Comparison of ENCODE assay signal across 8 cellular contexts in the genomic region with DNA sequence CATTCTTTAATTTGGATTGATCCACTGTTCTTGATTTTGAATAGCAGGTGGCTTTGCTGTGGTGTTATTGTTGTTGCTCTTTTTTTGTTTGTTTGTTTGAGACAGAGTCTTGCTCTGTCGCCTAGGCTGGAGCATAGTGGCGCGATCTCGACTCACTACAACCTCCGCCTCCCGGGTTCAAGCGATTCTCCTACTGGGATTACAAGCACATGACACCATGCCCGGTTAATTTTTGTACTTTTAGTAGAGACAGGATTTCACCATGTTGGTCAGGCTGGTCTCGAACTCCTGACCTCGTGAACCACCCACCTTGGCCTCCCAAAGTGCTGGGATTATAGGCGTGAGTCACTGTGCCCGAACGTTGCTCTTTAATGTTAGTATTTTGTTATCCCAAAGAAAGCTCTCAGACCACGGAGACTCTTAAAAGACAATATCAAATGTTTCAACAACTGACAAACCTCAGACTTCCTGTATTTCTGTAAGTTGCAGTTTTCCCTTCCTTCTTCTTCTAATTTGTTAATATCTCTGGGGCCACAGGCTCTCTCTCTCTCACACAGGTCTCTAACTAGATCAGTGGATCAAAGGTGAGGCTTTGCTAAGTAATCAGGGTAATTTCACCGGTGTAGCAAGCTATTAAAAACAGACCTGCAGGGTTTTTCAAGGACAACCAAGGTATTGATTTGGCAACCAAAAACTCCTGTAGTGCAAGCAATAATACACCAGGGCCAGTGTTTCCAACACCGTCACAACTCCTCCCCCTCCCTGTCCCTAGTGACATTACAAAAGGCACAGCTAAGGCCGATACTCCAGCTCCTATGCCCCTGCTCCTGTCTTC. TPM values are rescaled to one million over a fixed set of nuclear protein-coding genes. Genes with fewer than 3 reads are reported as not detected.
DNase-seq lines count a peak whose midpoint lies in the region; ATAC-seq and TF ChIP-seq lines count a peak whose summit lies in the region.

No MANE protein-coding gene starts in this region.

- H3K4me3 ChIP-seq in PC-9 (peak overlapping the region; percentile 26; the same call in 1 of the 2 replicates), left ventricle myocardium inferior (peak overlapping the region; percentile 22), skeletal muscle tissue (ENCODE audit: low read length in 3 of 3) (peak overlapping the region in 1 of 3 donors; percentile 23)

- H3K4me3 Mint-ChIP-seq in activated naive CD4-positive, alpha-beta T cell treated with anti-CD3 and anti-CD28 coated beads, Interleukin-2, amount 10 ng/mL, durations not matched to agents 7 days and 5 days, result peak overlapping the region; percentile 65

- POLR2A ChIA-PET in PC-9 (lab: Charles Lee; ENCODE audit: unreplicated experiment), result interaction anchor here (0.5 to 1.1 kb wide), 18 partner anchors 16 to 1451 kb away, joined by 3 to 25 read pairs (median 6); a partner anchor contains a TSS

- peaks cover 59% of the 10 kb centered on the region for H3K4me1 Mint-ChIP-seq in activated naive CD4-positive, alpha-beta T cell treated with anti-CD3 and anti-CD28 coated beads, Interleukin-2, amount 10 ng/mL, durations not matched to agents 7 days and 5 days

- DNase-seq in activated T-cell treated with anti-CD3 and anti-CD28 coated beads for 48 hours (ENCODE audit: low read depth) (peak; percentile 21), activated T-cell treated with anti-CD3 and anti-CD28 coated beads for 4 hours (no peak), PC-9 (peak; percentile 69 to 99), left ventricle myocardium inferior (no peak)
- DNase-seq in activated naive CD4-positive, alpha-beta T cell treated with anti-CD3 and anti-CD28 coated beads, Interleukin-2, amount 10 ng/mL, durations not matched to agents 7 days and 5 days, result peak; percentile 70

- H2AFZ ChIP-seq in PC-9, result peak overlapping the region; percentile 52

- peaks cover 39% of the 10 kb centered on the region for H3K4me1 ChIP-seq in PC-9 (replicated peaks; ENCODE audit: insufficient read depth)
- peaks cover 12% of the 10 kb centered on the region for H3K4me1 ChIP-seq in left ventricle myocardium inferior
- H3K4me1 ChIP-seq in skeletal muscle tissue (ENCODE audit: control insufficient read depth in 3 of 3, insufficient read depth in 3 of 3, low read length in 3 of 3), result peaks cover 0 to 5% (median 2%) of the 10 kb centered on the region in 3 donors

- CTCF ChIA-PET in PC-9 (lab: Charles Lee), result interaction anchor here (0.5 to 1.2 kb wide), 7 partner anchors 16 to 274 kb away, joined by 3 to 11 read pairs (median 5); no protein-coding TSS in a partner anchor
- CTCF ChIA-PET in activated naive CD4-positive, alpha-beta T cell treated with anti-CD3 and anti-CD28 coated beads, Interleukin-2, amount 10 ng/mL, durations not matched to agents 7 days and 5 days (lab: Charles Lee), result interaction anchor here (0.8 to 2.2 kb wide), 14 partner anchors 9 to 273 kb away, joined by 3 to 9 read pairs (median 4); no protein-coding TSS in a partner anchor

- H3K36me3 ChIP-seq in PC-9 (ENCODE audit: low read depth) (no peaks in the 10 kb centered on the region), left ventricle myocardium inferior (no peaks in the 10 kb centered on the region), skeletal muscle tissue (ENCODE audit: control insufficient read depth in 3 of 3, insufficient read depth in 3 of 3, low read length in 3 of 3) (no peaks in the 10 kb centered on the region)

- H3K27me3 ChIP-seq in PC-9 (ENCODE audit: insufficient read depth, low read depth) (no peaks in the 10 kb centered on the region), left ventricle myocardium inferior (ENCODE audit: low read depth) (no peaks in the 10 kb centered on the region), skeletal muscle tissue (ENCODE audit: control insufficient read depth in 3 of 3, insufficient read depth in 3 of 3, low read length in 3 of 3) (no peaks in the 10 kb centered on the region)

- peak overlapping the region; percentile 72 for H3K4me2 ChIP-seq in PC-9

- peak overlapping the region in 2 of 3 donors; percentile 15 to 65 for H3K9ac ChIP-seq in skeletal muscle tissue (ENCODE audit: low read depth in 1 of 3, low read length in 3 of 3)

- H3K36me3 Mint-ChIP-seq in activated naive CD4-positive, alpha-beta T cell treated with anti-CD3 and anti-CD28 coated beads, Interleukin-2, amount 10 ng/mL, durations not matched to agents 7 days and 5 days, result no peaks in the 10 kb centered on the region

- no peaks in the 10 kb centered on the region for H4K20me1 ChIP-seq in PC-9 (ENCODE audit: insufficient read depth)

- peaks cover 40% of the 10 kb centered on the region for H3F3A ChIP-seq in PC-9 (ENCODE audit: insufficient read depth, low read depth)

- H3K27ac ChIP-seq in PC-9, result peak overlapping the region; percentile 94
- H3K27ac ChIP-seq in left ventricle myocardium inferior (replicated peaks), result peak overlapping the region; percentile 59
- H3K27ac ChIP-seq in skeletal muscle tissue (ENCODE audit: low read depth, low read length), result peak overlapping the region; percentile 20

- H3K9me3 Mint-ChIP-seq in activated naive CD4-positive, alpha-beta T cell treated with anti-CD3 and anti-CD28 coated beads, Interleukin-2, amount 10 ng/mL, durations not matched to agents 7 days and 5 days, result no peaks in the 10 kb centered on the region

- no peaks in the 10 kb centered on the region for H3K27me3 Mint-ChIP-seq in activated naive CD4-positive, alpha-beta T cell treated with anti-CD3 and anti-CD28 coated beads, Interleukin-2, amount 10 ng/mL, durations not matched to agents 7 days and 5 days

- no peaks in the 10 kb centered on the region for H3K9me3 ChIP-seq in PC-9 (ENCODE audit: insufficient read depth, low read depth)
- H3K9me3 ChIP-seq in left ventricle myocardium inferior (replicated peaks), result no peaks in the 10 kb centered on the region
- no peaks in the 10 kb centered on the region for H3K9me3 ChIP-seq in skeletal muscle tissue (ENCODE audit: control insufficient read depth in 3 of 3, low read length in 3 of 3)

- TF ChIP-seq CTCF in PC-9 (conservative IDR thresholded peaks at IDR 0.05), result no peak
- no peak for TF ChIP-seq CTCF in left ventricle myocardium inferior (IDR thresholded peaks at IDR 0.05; ENCODE audit: borderline replicate concordance)

- ATAC-seq in HG03095 (IDR thresholded peaks at IDR 0.05; ENCODE audit: unreplicated experiment), result peak; percentile 40
- ATAC-seq in HG02798 (IDR thresholded peaks at IDR 0.05; ENCODE audit: poor library complexity, unreplicated experiment), result no peak

- H3K79me2 ChIP-seq in PC-9 (ENCODE audit: low read depth), result no peaks in the 10 kb centered on the region

- peak overlapping the region; percentile 95 for H3K27ac Mint-ChIP-seq in activated naive CD4-positive, alpha-beta T cell treated with anti-CD3 and anti-CD28 coated beads, Interleukin-2, amount 10 ng/mL, durations not matched to agents 7 days and 5 days

- H3K9me2 ChIP-seq in PC-9 (ENCODE audit: insufficient read depth), result no peaks in the 10 kb centered on the region

- intact Hi-C loops in PC-9 (cut with micrococcal nuclease; ENCODE audit: unreplicated experiment), result loop anchor here (1.0 to 2.0 kb wide), 5 partner anchors 19 to 186 kb away; no protein-coding TSS in a partner anchor
- intact Hi-C loops in left ventricle myocardium inferior (cut with micrococcal nuclease), result no loop called here

- TSS peak; percentile 92 for BruUV-seq in PC-9 (replicated peaks; lab: Mats Ljungman, UMichigan)

RNA-seq across cellular contexts. Expression of a gene that starts 48.8 kb away (rescaled TPM):
- total RNA-seq in PC-9 (2021) (63.8 and 67.3 TPM in 2 replicates), left ventricle myocardium inferior (5.4 TPM), skeletal muscle tissue (8.4 TPM)

Comparison
In these comparisons a context has a peak if more than half of its experiments do, and no peak if none do; other contexts are left out.
1. DNase-seq: peak in activated T-cell treated with anti-CD3 and anti-CD28 coated beads for 48 hours (single experiment), PC-9 (2 of 2) and activated naive CD4-positive, alpha-beta T cell treated with anti-CD3 and anti-CD28 coated beads, Interleukin-2, amount 10 ng/mL, durations not matched to agents 7 days and 5 days (single experiment); none in activated T-cell treated with anti-CD3 and anti-CD28 coated beads for 4 hours (single experiment) and left ventricle myocardium inferior (single experiment).
2. H3K27ac ChIP-seq: peak in every context shown above with its lines; median percentile 94 in PC-9; 59 in left ventricle myocardium inferior; 20 in skeletal muscle tissue.